ENCODE assay signal across 8 cellular contexts in genomic region chr1:224113918-224114786, GRCh38. TPM values are rescaled to one million over a fixed set of nuclear protein-coding genes. Genes with fewer than 3 reads are reported as not detected.
DNase-seq lines count a peak whose midpoint lies in the region; ATAC-seq and TF ChIP-seq lines count a peak whose summit lies in the region.

Gene FBXO28, plus strand, starts transcription at chr1:224114111. Its CDS starts 19 bp downstream, at chr1:224114130.

- TF ChIP-seq POLR2A in GM10847 (IDR thresholded peaks at IDR 0.05; ENCODE audit: extremely low read depth, insufficient read length): peak; percentile 92

- 0 out of 2 replicates have a peak, but pooled peaks cover 2% of the 10 kb centered on the region for H4K20me1 ChIP-seq in SU-DHL-6 (ENCODE audit: low read depth, low read length)

- intact Hi-C loops in head of caudate nucleus (cut with DNase I): loop anchor here (2.0 kb wide), 1 partner anchor 69 kb away; the partner anchor contains the start of gene DEGS1

- H2AFZ ChIP-seq in SU-DHL-6 (ENCODE audit: low read depth, low read length, severe bottlenecking): peak within 1 kb of the TSS; percentile 80

- H3K9ac ChIP-seq in SU-DHL-6 (ENCODE audit: low read length): peak within 1 kb of the TSS; percentile 96

- POLR2A ChIA-PET in activated naive CD8-positive, alpha-beta T cell treated with anti-CD3 and anti-CD28 coated beads, Interleukin-2, amount 10 ng/mL, durations not matched to agents 7 days and 5 days (lab: Charles Lee): interaction anchor here (0.9 to 1.5 kb wide), 6 partner anchors 122 to 384 kb away, joined by 3 to 4 read pairs (median 3); partner anchors contain the start of genes CNIH4 and NVL

- H3K36me3 ChIP-seq in SU-DHL-6 (ENCODE audit: low read length): no peaks in the 10 kb centered on the region
- no peaks in the 10 kb centered on the region for H3K36me3 ChIP-seq in thymus (ENCODE audit: control insufficient read depth, insufficient read depth)

- peak within 1 kb of the TSS; percentile 76 for H3K27ac ChIP-seq in SU-DHL-6 (ENCODE audit: low read depth, low read length)
- H3K27ac ChIP-seq in thymus (ENCODE audit: low read depth): peak within 1 kb of the TSS; percentile 98

- peak within 1 kb of the TSS; percentile 97 for H3K4me3 ChIP-seq in SU-DHL-6 (ENCODE audit: insufficient read depth, low read length, poor library complexity, severe bottlenecking)
- peak within 1 kb of the TSS; percentile 100 for H3K4me3 ChIP-seq in thymus (ENCODE audit: low read length)

- peaks cover 53% of the 10 kb centered on the region for H3K79me2 ChIP-seq in SU-DHL-6 (ENCODE audit: insufficient read depth, low read length)

- H3K9me3 ChIP-seq in SU-DHL-6 (ENCODE audit: insufficient read depth, low read length): no peaks in the 10 kb centered on the region
- H3K9me3 ChIP-seq in thymus (ENCODE audit: control insufficient read depth): no peaks in the 10 kb centered on the region

- peaks cover 22% of the 10 kb centered on the region for H3F3A ChIP-seq in SU-DHL-6 (ENCODE audit: insufficient read depth)

- DNase-seq in NCI-H128 (lab: John Stamatoyannopoulos, UW; ENCODE audit: unreplicated experiment) (peak; percentile 95), head of caudate nucleus (peak; percentile 91 to 99 (median 98)), osteocyte (ENCODE audit: extremely low spot score, unreplicated experiment) (peak; percentile 96)
- peak; percentile 88 for DNase-seq in activated naive CD8-positive, alpha-beta T cell treated with anti-CD3 and anti-CD28 coated beads, Interleukin-2, amount 10 ng/mL, durations not matched to agents 7 days and 5 days

- H3K27ac Mint-ChIP-seq in activated naive CD8-positive, alpha-beta T cell treated with anti-CD3 and anti-CD28 coated beads, Interleukin-2, amount 10 ng/mL, durations not matched to agents 7 days and 5 days: peak within 1 kb of the TSS; percentile 91
- H3K27ac Mint-ChIP-seq in osteocyte (ENCODE audit: unreplicated experiment): peak within 1 kb of the TSS; percentile 90

- H3K36me3 Mint-ChIP-seq in activated naive CD8-positive, alpha-beta T cell treated with anti-CD3 and anti-CD28 coated beads, Interleukin-2, amount 10 ng/mL, durations not matched to agents 7 days and 5 days: no peaks in the 10 kb centered on the region
- H3K36me3 Mint-ChIP-seq in osteocyte (ENCODE audit: unreplicated experiment): no peaks in the 10 kb centered on the region

- no peaks in the 10 kb centered on the region for H3K4me1 ChIP-seq in thymus (ENCODE audit: control insufficient read depth, insufficient read depth, low read length)

- under 1% methylated on average over 60 of the region's 60 CpGs for WGBS in thymus

- peaks cover 19% of the 10 kb centered on the region for H3K27me3 Mint-ChIP-seq in activated naive CD8-positive, alpha-beta T cell treated with anti-CD3 and anti-CD28 coated beads, Interleukin-2, amount 10 ng/mL, durations not matched to agents 7 days and 5 days
- peaks cover 19% of the 10 kb centered on the region for H3K27me3 Mint-ChIP-seq in osteocyte (ENCODE audit: unreplicated experiment)

- TF ChIP-seq CTCF in SU-DHL-6 (IDR thresholded peaks at IDR 0.05; ENCODE audit: insufficient read depth, low read length, poor library complexity, severe bottlenecking) (no peak), osteocyte (IDR thresholded peaks at IDR 0.05) (no peak)

- H3K27me3 ChIP-seq in SU-DHL-6 (ENCODE audit: low read length) (no peaks in the 10 kb centered on the region), thymus (ENCODE audit: control insufficient read depth, insufficient read depth) (no peaks in the 10 kb centered on the region)

- peak; percentile 99 for ATAC-seq in HG02678 (IDR thresholded peaks at IDR 0.05; ENCODE audit: unreplicated experiment)
- peak; percentile 93 for ATAC-seq in activated naive CD8-positive, alpha-beta T cell treated with anti-CD3 and anti-CD28 coated beads, Interleukin-2, amount 10 ng/mL, durations not matched to agents 7 days and 5 days (ENCODE audit: low read depth)

- H3K4me1 Mint-ChIP-seq in activated naive CD8-positive, alpha-beta T cell treated with anti-CD3 and anti-CD28 coated beads, Interleukin-2, amount 10 ng/mL, durations not matched to agents 7 days and 5 days: peaks cover 24% of the 10 kb centered on the region
- peaks cover 24% of the 10 kb centered on the region for H3K4me1 Mint-ChIP-seq in osteocyte (ENCODE audit: unreplicated experiment)

- H3K4me3 Mint-ChIP-seq in activated naive CD8-positive, alpha-beta T cell treated with anti-CD3 and anti-CD28 coated beads, Interleukin-2, amount 10 ng/mL, durations not matched to agents 7 days and 5 days: peak within 1 kb of the TSS; percentile 96
- H3K4me3 Mint-ChIP-seq in osteocyte (ENCODE audit: unreplicated experiment): peak within 1 kb of the TSS; percentile 83

- H3K9me2 ChIP-seq in SU-DHL-6 (replicated peaks; ENCODE audit: insufficient read depth, low read length): no peaks in the 10 kb centered on the region

- no peaks in the 10 kb centered on the region for H3K9me3 Mint-ChIP-seq in activated naive CD8-positive, alpha-beta T cell treated with anti-CD3 and anti-CD28 coated beads, Interleukin-2, amount 10 ng/mL, durations not matched to agents 7 days and 5 days
- peaks cover 4% of the 10 kb centered on the region for H3K9me3 Mint-ChIP-seq in osteocyte (ENCODE audit: unreplicated experiment)

- H3K4me2 ChIP-seq in SU-DHL-6 (ENCODE audit: low read depth, low read length, poor library complexity, severe bottlenecking): peak within 1 kb of the TSS; percentile 87

RNA-seq across cellular contexts. Expression of gene FBXO28, which starts in this region (rescaled TPM):
- total RNA-seq in activated naive CD8-positive, alpha-beta T cell treated with anti-CD3 and anti-CD28 coated beads, Interleukin-2, amount 10 ng/mL, durations not matched to agents 7 days and 5 days: 10 to 100 TPM; 31.0 to 32.3 TPM
- total RNA-seq in osteocyte: 26.0 and 28.1 TPM in 2 replicates
- polyA plus RNA-seq in thymus: 18.3 TPM

Comparison
In these comparisons a context has a peak if more than half of its experiments do, and no peak if none do; other contexts are left out.
1. Peak in every context shown above with its lines: DNase-seq, ATAC-seq, H3K4me3 ChIP-seq and H3K27ac ChIP-seq.